2 cellular contexts compared by ENCODE assay signal in the genomic region with DNA sequence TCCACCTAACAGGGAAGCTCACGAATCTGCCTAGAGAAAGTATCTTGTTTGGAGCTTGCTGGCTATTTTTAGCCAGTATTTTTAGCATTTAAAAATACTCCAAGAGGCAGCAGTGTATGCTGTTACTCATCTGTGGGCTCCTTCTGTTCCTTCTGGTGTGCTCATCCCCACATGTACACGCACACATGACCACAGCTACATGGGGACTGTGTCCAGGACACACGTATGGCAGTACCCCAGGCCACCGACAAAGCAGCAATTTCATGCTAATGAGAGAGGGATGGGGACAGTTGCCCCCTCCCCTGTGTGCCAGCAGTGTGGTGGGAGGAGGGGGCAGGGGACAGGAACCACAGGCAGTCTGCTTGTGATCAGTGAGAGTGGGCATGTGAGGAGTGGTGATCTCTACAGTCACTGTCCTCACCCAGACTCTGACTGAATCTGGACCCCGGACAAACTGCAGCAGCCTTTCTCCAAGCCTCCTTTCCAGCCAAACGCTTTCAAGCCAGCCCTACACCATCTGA.
TF ChIP-seq lines count a peak whose summit lies in the region.

No MANE protein-coding gene starts in this region.

TF ChIP-seq in SK-N-SH, 30 proteins besides CTCF, POLR2A, EP300 and RAD21 (continued from another document):
- TF ChIP-seq, protein P1, sequence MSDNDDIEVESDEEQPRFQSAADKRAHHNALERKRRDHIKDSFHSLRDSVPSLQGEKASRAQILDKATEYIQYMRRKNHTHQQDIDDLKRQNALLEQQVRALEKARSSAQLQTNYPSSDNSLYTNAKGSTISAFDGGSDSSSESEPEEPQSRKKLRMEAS (IDR thresholded peaks at IDR 0.05; ENCODE audit: low read depth): no peak
- TF ChIP-seq EZH2phosphoT487 (IDR thresholded peaks at IDR 0.05; ENCODE audit: borderline replicate concordance, low read depth): no peak
- no peak for TF ChIP-seq GABPA (IDR thresholded peaks at IDR 0.05; ENCODE audit: low read depth)
- TF ChIP-seq NFIC (IDR thresholded peaks at IDR 0.05; ENCODE audit: borderline replicate concordance): no peak
- TF ChIP-seq, protein P2, sequence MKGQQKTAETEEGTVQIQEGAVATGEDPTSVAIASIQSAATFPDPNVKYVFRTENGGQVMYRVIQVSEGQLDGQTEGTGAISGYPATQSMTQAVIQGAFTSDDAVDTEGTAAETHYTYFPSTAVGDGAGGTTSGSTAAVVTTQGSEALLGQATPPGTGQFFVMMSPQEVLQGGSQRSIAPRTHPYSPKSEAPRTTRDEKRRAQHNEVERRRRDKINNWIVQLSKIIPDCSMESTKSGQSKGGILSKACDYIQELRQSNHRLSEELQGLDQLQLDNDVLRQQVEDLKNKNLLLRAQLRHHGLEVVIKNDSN (IDR thresholded peaks at IDR 0.05; ENCODE audit: borderline replicate concordance, low read depth): no peak
- TF ChIP-seq ELF1 (IDR thresholded peaks at IDR 0.05): no peak
- no peak for TF ChIP-seq RCOR1 (IDR thresholded peaks at IDR 0.05; ENCODE audit: low read length)
TF ChIP-seq in SK-N-SH: peak in this region for 0.

TF ChIP-seq in SK-N-SH treated with all-trans-retinoic acid at 6 μM for 48 hours, 23 proteins besides CTCF, POLR2A, EP300 and RAD21 (continued from another document):
- TF ChIP-seq GLIS3 (CRISPR knock-in tag; IDR thresholded peaks at IDR 0.05): no peak
- TF ChIP-seq ZFP3 (CRISPR knock-in tag; IDR thresholded peaks at IDR 0.05): no peak
